In the genomic region with DNA sequence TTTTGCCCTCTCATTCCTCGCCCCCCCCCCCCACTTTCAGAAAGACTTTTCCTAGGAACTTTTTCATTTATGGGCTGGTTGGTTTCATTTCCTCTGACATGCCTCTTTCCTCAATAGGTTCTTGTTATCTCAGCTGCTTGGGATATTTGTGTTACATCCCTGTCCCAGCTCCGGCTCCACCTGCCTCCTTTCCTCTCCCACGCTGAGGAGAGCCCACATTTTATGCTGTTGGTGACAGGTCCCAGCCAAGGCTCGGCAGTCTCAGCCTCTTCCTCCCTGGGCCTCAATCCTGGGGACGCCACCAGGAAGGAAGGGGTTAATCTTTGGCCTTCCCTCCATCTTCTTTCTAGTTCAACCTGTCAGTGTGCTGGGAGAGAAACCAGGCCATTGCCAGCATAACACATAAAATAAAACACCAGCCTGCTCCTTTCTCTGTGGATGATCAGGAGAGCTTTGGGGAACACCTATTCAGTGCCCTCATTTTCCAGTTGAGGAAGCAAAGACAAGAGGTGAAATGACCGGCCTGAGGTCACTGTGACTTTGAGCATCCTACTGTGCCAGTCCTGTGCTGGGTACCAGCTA, we compare ENCODE assay signal across 22 cellular contexts.
"Had no signal": no experiment of that assay in that cellular context is flagged by ENCODE, and none has a peak within 500 bp of the region (broad histone marks: within the 10 kb centered on the region; RNA-seq: fewer than 3 reads in every experiment).

No MANE protein-coding gene starts in this region.

- ATAC-seq: activated naive CD4-positive, alpha-beta T cell treated with anti-CD3 and anti-CD28 coated beads, Interleukin-2, amount 50 U/mL, for 72 hours; activated T-cell treated with anti-CD3 and anti-CD28 coated beads, Interleukin-2, amount 50 U/mL, for 72 hours; left cardiac atrium; naive thymus-derived CD4-positive, alpha-beta T cell; right cardiac atrium; WTC11 had no signal

- H3K9me3 ChIP-seq: breast epithelium, esophagus squamous epithelium, spleen, transverse colon had no signal

- H3K4me2 ChIP-seq: neural progenitor cell had no signal

- H3K9me3 Mint-ChIP-seq: activated CD4-positive, alpha-beta memory T cell treated with anti-CD3 and anti-CD28 coated beads, Interleukin-2, amount 10 ng/mL, durations not matched to agents 7 days and 5 days; activated CD4-positive, alpha-beta T cell treated with anti-CD3 and anti-CD28 coated beads, Interleukin-2, amount 10 ng/mL, durations not matched to agents 7 days and 5 days; activated naive CD4-positive, alpha-beta T cell treated with anti-CD3 and anti-CD28 coated beads, Interleukin-2, amount 50 U/mL, for 72 hours; neural progenitor cell; WTC11 had no signal

- H3K27me3 ChIP-seq: breast epithelium, esophagus squamous epithelium, neural progenitor cell, spleen, transverse colon had no signal

- H3K36me3 ChIP-seq: breast epithelium, esophagus squamous epithelium, neural progenitor cell, spleen, transverse colon had no signal

- H3K27me3 Mint-ChIP-seq: activated CD4-positive, alpha-beta T cell treated with anti-CD3 and anti-CD28 coated beads, Interleukin-2, amount 10 ng/mL, durations not matched to agents 7 days and 5 days had no signal

- H2AFZ ChIP-seq: neural progenitor cell had no signal

- H3K27ac Mint-ChIP-seq: activated CD4-positive, alpha-beta memory T cell treated with anti-CD3 and anti-CD28 coated beads, Interleukin-2, amount 10 ng/mL, durations not matched to agents 7 days and 5 days; activated CD4-positive, alpha-beta T cell treated with anti-CD3 and anti-CD28 coated beads, Interleukin-2, amount 10 ng/mL, durations not matched to agents 7 days and 5 days; activated T-cell treated with anti-CD3 and anti-CD28 coated beads, Interleukin-2, amount 50 U/mL, for 72 hours; naive thymus-derived CD4-positive, alpha-beta T cell; neural progenitor cell; WTC11 had no signal

- H3K36me3 Mint-ChIP-seq: activated naive CD4-positive, alpha-beta T cell treated with anti-CD3 and anti-CD28 coated beads, Interleukin-2, amount 50 U/mL, for 72 hours; naive thymus-derived CD4-positive, alpha-beta T cell; neural progenitor cell; WTC11 had no signal

- DNase-seq: activated CD4-positive, alpha-beta memory T cell treated with anti-CD3 and anti-CD28 coated beads, Interleukin-2, amount 10 ng/mL, durations not matched to agents 7 days and 5 days; activated CD4-positive, alpha-beta T cell treated with anti-CD3 and anti-CD28 coated beads for 1 hour; activated CD4-positive, alpha-beta T cell treated with anti-CD3 and anti-CD28 coated beads, Interleukin-2, amount 10 ng/mL, durations not matched to agents 7 days and 5 days; activated naive CD4-positive, alpha-beta T cell; activated T-cell treated with anti-CD3 and anti-CD28 coated beads, Interleukin-2, amount 50 U/mL, for 72 hours; central memory CD4-positive, alpha-beta T cell; esophagus squamous epithelium; foreskin melanocyte; left cardiac atrium; midbrain; naive thymus-derived CD4-positive, alpha-beta T cell; posterior cingulate gyrus; right cardiac atrium; spleen; stimulated activated naive CD4-positive, alpha-beta T cell; T-helper 2 cell; transverse colon had no signal

- H3K27ac ChIP-seq: breast epithelium, epithelial cell of prostate, esophagus squamous epithelium, neural progenitor cell, transverse colon had no signal

- H3K4me1 ChIP-seq: breast epithelium had no signal

- H3K4me3 ChIP-seq: breast epithelium, esophagus squamous epithelium, neural progenitor cell, spleen, transverse colon had no signal

- H3K4me3 Mint-ChIP-seq: activated CD4-positive, alpha-beta memory T cell treated with anti-CD3 and anti-CD28 coated beads, Interleukin-2, amount 10 ng/mL, durations not matched to agents 7 days and 5 days; activated CD4-positive, alpha-beta T cell treated with anti-CD3 and anti-CD28 coated beads, Interleukin-2, amount 10 ng/mL, durations not matched to agents 7 days and 5 days; activated T-cell treated with anti-CD3 and anti-CD28 coated beads, Interleukin-2, amount 50 U/mL, for 72 hours; naive thymus-derived CD4-positive, alpha-beta T cell; neural progenitor cell; WTC11 had no signal

- H3K9ac ChIP-seq: neural progenitor cell had no signal

- H3K4me1 Mint-ChIP-seq: activated CD4-positive, alpha-beta memory T cell treated with anti-CD3 and anti-CD28 coated beads, Interleukin-2, amount 10 ng/mL, durations not matched to agents 7 days and 5 days; activated CD4-positive, alpha-beta T cell treated with anti-CD3 and anti-CD28 coated beads, Interleukin-2, amount 10 ng/mL, durations not matched to agents 7 days and 5 days; naive thymus-derived CD4-positive, alpha-beta T cell; WTC11 had no signal
